ENCODE assay signal across 9 cellular contexts in genomic region chr17:19304209-19304608, GRCh38. TPM values are rescaled to one million over a fixed set of nuclear protein-coding genes. Genes with fewer than 3 reads are reported as not detected.
A peak's percentile ranks its signal among the peaks of the same experiment; 100 is the strongest.
DNase-seq lines count a peak whose midpoint lies in the region; ATAC-seq lines count a peak whose summit lies in the region.
"Had no signal": no experiment of that assay in that cellular context is flagged by ENCODE, and none has a peak within 500 bp of the region (broad histone marks: within the 10 kb centered on the region; RNA-seq: fewer than 3 reads in every experiment).

No MANE protein-coding gene starts in this region.

- H3K9me3 Mint-ChIP-seq in IgD-negative memory B cell = no peaks in the 10 kb centered on the region
- no peaks in the 10 kb centered on the region for H3K9me3 Mint-ChIP-seq in activated T-helper 1 cell treated with anti-CD3 and anti-CD28 coated beads, Interleukin-12 subunit alpha, Interleukin-12 subunit beta, Interleukin-2, Interleukin-4 antibody, amounts not matched to agents 30 ng/mL and 10 ng/mL and 1 ng/mL, durations not matched to agents 14 hours and 24 hours and 36 hours

- H3K4me1 Mint-ChIP-seq in IgD-negative memory B cell = peaks cover 41 to 55% (median 46%) of the 10 kb centered on the region in 3 donors
- H3K4me1 Mint-ChIP-seq in activated T-helper 1 cell treated with anti-CD3 and anti-CD28 coated beads, Interleukin-12 subunit alpha, Interleukin-12 subunit beta, Interleukin-2, Interleukin-4 antibody, amounts not matched to agents 30 ng/mL and 10 ng/mL and 1 ng/mL, durations not matched to agents 14 hours and 24 hours and 36 hours (ENCODE audit: low read depth) = peaks cover 26% of the 10 kb centered on the region

- intact Hi-C loops in activated T-helper 1 cell treated with anti-CD3 and anti-CD28 coated beads, Interleukin-12 subunit alpha, Interleukin-12 subunit beta, Interleukin-2, Interleukin-4 antibody, amounts not matched to agents 30 ng/mL and 10 ng/mL and 1 ng/mL, durations not matched to agents 14 hours and 24 hours and 36 hours (cut with micrococcal nuclease) = no loop called here

- H3K36me3 Mint-ChIP-seq in IgD-negative memory B cell = no peaks in the 10 kb centered on the region
- H3K36me3 Mint-ChIP-seq in activated T-helper 1 cell treated with anti-CD3 and anti-CD28 coated beads, Interleukin-12 subunit alpha, Interleukin-12 subunit beta, Interleukin-2, Interleukin-4 antibody, amounts not matched to agents 30 ng/mL and 10 ng/mL and 1 ng/mL, durations not matched to agents 14 hours and 24 hours and 36 hours (ENCODE audit: low read depth) = no peaks in the 10 kb centered on the region

- peaks cover 13% of the 10 kb centered on the region for H3K36me3 ChIP-seq in adipocyte (ENCODE audit: control insufficient read depth, insufficient read depth, low read length, severe bottlenecking)

- peak; percentile 20 for DNase-seq in adipocyte (ENCODE audit: low read depth)
- peak; percentile 64 for DNase-seq in hepatic stellate cell (ENCODE audit: low spot score)
- no peak for DNase-seq in activated T-helper 1 cell treated with anti-CD3 and anti-CD28 coated beads, Interleukin-12 subunit alpha, Interleukin-12 subunit beta, Interleukin-2, Interleukin-4 antibody, amounts not matched to agents 30 ng/mL and 10 ng/mL and 1 ng/mL, durations not matched to agents 14 hours and 24 hours and 36 hours (ENCODE audit: low spot score)
- DNase-seq in T-helper 9 cell = no peak
- DNase-seq: NCI-H446 had no signal

- peak overlapping the region in 2 of 4 donors; percentile 56 to 85 for H3K4me3 Mint-ChIP-seq in IgD-negative memory B cell
- no peak overlapping the region for H3K4me3 Mint-ChIP-seq in activated T-helper 1 cell treated with anti-CD3 and anti-CD28 coated beads, Interleukin-12 subunit alpha, Interleukin-12 subunit beta, Interleukin-2, Interleukin-4 antibody, amounts not matched to agents 30 ng/mL and 10 ng/mL and 1 ng/mL, durations not matched to agents 14 hours and 24 hours and 36 hours

- H3K27me3 ChIP-seq in adipocyte (replicated peaks; ENCODE audit: control insufficient read depth, insufficient read depth, low read length) = no peaks in the 10 kb centered on the region

- H3K4me3 ChIP-seq in adipocyte (ENCODE audit: low read length) = no peak overlapping the region

- H3K27ac ChIP-seq in temporal lobe (ENCODE audit: low read depth, low read length) = peak overlapping the region; percentile 98

- H3K9me3 ChIP-seq in adipocyte (ENCODE audit: control insufficient read depth, low read length) = no peaks in the 10 kb centered on the region

- H3K9ac ChIP-seq in adipocyte (ENCODE audit: low read length) = no peak overlapping the region

- ATAC-seq in HG03432 (IDR thresholded peaks at IDR 0.05; ENCODE audit: unreplicated experiment) (no peak), HG03108 (IDR thresholded peaks at IDR 0.05; ENCODE audit: unreplicated experiment) (no peak)

- peaks cover 1% of the 10 kb centered on the region for H3K27me3 Mint-ChIP-seq in IgD-negative memory B cell
- peaks cover 23% of the 10 kb centered on the region for H3K27me3 Mint-ChIP-seq in activated T-helper 1 cell treated with anti-CD3 and anti-CD28 coated beads, Interleukin-12 subunit alpha, Interleukin-12 subunit beta, Interleukin-2, Interleukin-4 antibody, amounts not matched to agents 30 ng/mL and 10 ng/mL and 1 ng/mL, durations not matched to agents 14 hours and 24 hours and 36 hours (ENCODE audit: insufficient read depth)

- peak overlapping the region; percentile 24 to 46 (median 40) for H3K27ac Mint-ChIP-seq in IgD-negative memory B cell
- H3K27ac Mint-ChIP-seq in activated T-helper 1 cell treated with anti-CD3 and anti-CD28 coated beads, Interleukin-12 subunit alpha, Interleukin-12 subunit beta, Interleukin-2, Interleukin-4 antibody, amounts not matched to agents 30 ng/mL and 10 ng/mL and 1 ng/mL, durations not matched to agents 14 hours and 24 hours and 36 hours = no peak overlapping the region

- H3K4me1 ChIP-seq in adipocyte (ENCODE audit: control insufficient read depth, insufficient read depth, low read length) = peaks cover 29% of the 10 kb centered on the region

RNA-seq across cellular contexts. Expression of gene B9D1, which starts 58.3 kb away (rescaled TPM):
- 5.0 TPM for polyA plus RNA-seq in IgD-negative memory B cell
- 7.9 TPM for total RNA-seq in temporal lobe
- 4.3 and 5.6 TPM in 2 replicates for total RNA-seq in activated T-helper 1 cell treated with anti-CD3 and anti-CD28 coated beads, Interleukin-12 subunit alpha, Interleukin-12 subunit beta, Interleukin-2, Interleukin-4 antibody, amounts not matched to agents 30 ng/mL and 10 ng/mL and 1 ng/mL, durations not matched to agents 14 hours and 24 hours and 36 hours

Comparison
In these comparisons a context has a peak if more than half of its experiments do, and no peak if none do; other contexts are left out.
1. DNase-seq: peak in adipocyte (single experiment) and hepatic stellate cell (single experiment); none in activated T-helper 1 cell treated with anti-CD3 and anti-CD28 coated beads, Interleukin-12 subunit alpha, Interleukin-12 subunit beta, Interleukin-2, Interleukin-4 antibody, amounts not matched to agents 30 ng/mL and 10 ng/mL and 1 ng/mL, durations not matched to agents 14 hours and 24 hours and 36 hours (single experiment) and T-helper 9 cell (single experiment).